In genomic region chr2:142307086-142307485, GRCh38 we compare ENCODE assay signal across 25 cellular contexts.
"Had no signal": no experiment of that assay in that cellular context is flagged by ENCODE, and none has a peak within 500 bp of the region (broad histone marks: within the 10 kb centered on the region; RNA-seq: fewer than 3 reads in every experiment).

No MANE protein-coding gene starts in this region.

- H3K4me1 ChIP-seq: Peyer's patch had no signal

- H3K36me3 ChIP-seq: brain microvascular endothelial cell, Peyer's patch had no signal

- ATAC-seq: activated CD4-positive, alpha-beta T cell treated with anti-CD3 and anti-CD28 coated beads for 36 hours; activated T-cell treated with anti-CD3 and anti-CD28 coated beads, Interleukin-2, amount 50 U/mL, for 72 hours; T-cell had no signal

- H3K9ac ChIP-seq: KMS-11 had no signal

- H3K4me2 ChIP-seq: KMS-11 had no signal

- FAIRE-seq: TTC549 had no signal

- H3K27ac ChIP-seq: brain microvascular endothelial cell, KMS-11, Peyer's patch, RWPE1, VCaP had no signal

- H3K27me3 ChIP-seq: brain microvascular endothelial cell, Peyer's patch had no signal

- H3K4me3 ChIP-seq: Peyer's patch had no signal

- DNase-seq: activated CD4-positive, alpha-beta memory T cell treated with anti-CD3 and anti-CD28 coated beads, Interleukin-2, amount 10 ng/mL, durations not matched to agents 7 days and 5 days; activated CD4-positive, alpha-beta T cell treated with anti-CD3 and anti-CD28 coated beads for 36 hours; activated CD4-positive, alpha-beta T cell treated with anti-CD3 and anti-CD28 coated beads, Interleukin-2, amount 50 U/mL, for 1 hour; activated gamma-delta T cell treated with Interleukin-2 at 50 U/mL for 16 hours; activated naive CD4-positive, alpha-beta T cell treated with anti-CD3 and anti-CD28 coated beads, Interleukin-2, amount 10 ng/mL, durations not matched to agents 7 days and 5 days; activated naive CD8-positive, alpha-beta T cell treated with anti-CD3 and anti-CD28 coated beads for 36 hours; activated T-cell treated with anti-CD3 and anti-CD28 coated beads, Interleukin-2, amount 50 U/mL, for 72 hours; brain microvascular endothelial cell; NCI-H1105 treated with DMSO at 0.1 percent for 48 hours; NCI-H1436 treated with DMSO at 0.1 percent for 48 hours; NCI-H187; NCI-H2081; NCI-H510A treated with DMSO at 0.1 percent for 48 hours; NCI-H69; NK-92 treated with Interleukin-12 subunit alpha and Interleukin-12 subunit beta, amount 100 ng/mL, for 24 hours; OCI-M1; Peyer's patch; SHP77; T-cell; T-helper 2 cell; T1000 had no signal
